ENCODE assay signal across 22 cellular contexts in genomic region chr5:6585939-6586646, GRCh38.
"Had no signal": no experiment of that assay in that cellular context is flagged by ENCODE, and none has a peak within 500 bp of the region (broad histone marks: within the 10 kb centered on the region; RNA-seq: fewer than 3 reads in every experiment).

No MANE protein-coding gene starts in this region.

- H3K4me3 ChIP-seq: esophagus muscularis mucosa, gastrocnemius medialis, heart right ventricle, left ventricle myocardium inferior, lung, neural progenitor cell, psoas muscle, smooth muscle cell, suprapubic skin, thyroid gland, upper lobe of left lung, uterus had no signal

- H3K27me3 ChIP-seq: thyroid gland, uterus had no signal

- H3K9me3 ChIP-seq: esophagus muscularis mucosa, gastrocnemius medialis, psoas muscle, suprapubic skin, thyroid gland, upper lobe of left lung, uterus had no signal

- DNase-seq: effector memory CD8-positive, alpha-beta T cell; gastrocnemius medialis; heart right ventricle; hypothalamus; left ventricle myocardium inferior; mesenchymal stem cell; midbrain; retina; stimulated activated CD4-positive, alpha-beta T cell treated with anti-CD3 and anti-CD28 coated beads, Interleukin-2, amount 100 ng/mL, for 48 hours; stimulated activated naive CD8-positive, alpha-beta T cell treated with anti-CD3 and anti-CD28 coated beads, Interleukin-15, Interleukin-2, amounts not matched to agents 100 U/mL and 50 U/mL, for 24 hours; thyroid gland; upper lobe of left lung; uterus had no signal

- H3K4me3 Mint-ChIP-seq: dendritic cell treated with granulocyte-macrophage colony-stimulating factor and Interleukin-4, amounts not matched to agents 40 ng/mL and 50 ng/mL, for 4 days; effector memory CD8-positive, alpha-beta T cell; natural killer cell treated with Interleukin-12 subunit alpha and Interleukin-12 subunit beta and Interleukin-15 and Interleukin-18, amount 100 ng/mL, for 72 hours; neural progenitor cell had no signal

- H3K36me3 Mint-ChIP-seq: natural killer cell treated with Interleukin-12 subunit alpha and Interleukin-12 subunit beta and Interleukin-15 and Interleukin-18, amount 100 ng/mL, for 72 hours; neural progenitor cell had no signal

- H3K36me3 ChIP-seq: esophagus muscularis mucosa, gastrocnemius medialis, heart right ventricle, left ventricle myocardium inferior, neural progenitor cell, suprapubic skin, thyroid gland, upper lobe of left lung, uterus had no signal

- ATAC-seq: effector memory CD8-positive, alpha-beta T cell; gastrocnemius medialis; heart right ventricle; psoas muscle; stimulated activated naive CD8-positive, alpha-beta T cell treated with anti-CD3 and anti-CD28 coated beads, Interleukin-15, Interleukin-2, amounts not matched to agents 100 U/mL and 50 U/mL, for 24 hours had no signal

- H3K9ac ChIP-seq: neural progenitor cell had no signal

- H3K4me1 ChIP-seq: neural progenitor cell, psoas muscle, uterus had no signal

- H3K9me3 Mint-ChIP-seq: dendritic cell treated with granulocyte-macrophage colony-stimulating factor and Interleukin-4, amounts not matched to agents 40 ng/mL and 50 ng/mL, for 4 days; effector memory CD8-positive, alpha-beta T cell; natural killer cell treated with Interleukin-12 subunit alpha and Interleukin-12 subunit beta and Interleukin-15 and Interleukin-18, amount 100 ng/mL, for 72 hours; neural progenitor cell had no signal

- H3K4me2 ChIP-seq: neural progenitor cell, smooth muscle cell had no signal

- H3K27ac ChIP-seq: epithelial cell of prostate, esophagus muscularis mucosa, gastrocnemius medialis, heart right ventricle, left ventricle myocardium inferior, neural progenitor cell, psoas muscle, suprapubic skin, thyroid gland, upper lobe of left lung, uterus had no signal

- H3K27ac Mint-ChIP-seq: dendritic cell treated with granulocyte-macrophage colony-stimulating factor and Interleukin-4, amounts not matched to agents 40 ng/mL and 50 ng/mL, for 4 days; effector memory CD8-positive, alpha-beta T cell; natural killer cell treated with Interleukin-12 subunit alpha and Interleukin-12 subunit beta and Interleukin-15 and Interleukin-18, amount 100 ng/mL, for 72 hours; neural progenitor cell had no signal

- H2AFZ ChIP-seq: neural progenitor cell had no signal
